In genomic region chr13:39016789-39017188, GRCh38 we compare ENCODE assay signal across 8 cellular contexts. TPM values are rescaled to one million over a fixed set of nuclear protein-coding genes. Genes with fewer than 3 reads are reported as not detected.
DNase-seq lines count a peak whose midpoint lies in the region; ATAC-seq and TF ChIP-seq lines count a peak whose summit lies in the region.

No MANE protein-coding gene starts in this region.

- ATAC-seq in activated T-cell treated with anti-CD3 and anti-CD28 coated beads, Interleukin-2, amount 50 U/mL, for 72 hours (replicated peaks in 1 of 2) = peak; percentile 58 to 72
- ATAC-seq in GM21526 (IDR thresholded peaks at IDR 0.05; ENCODE audit: low FRiP score, unreplicated experiment) (peak; percentile 74), HG03521 (IDR thresholded peaks at IDR 0.05; ENCODE audit: unreplicated experiment) (peak; percentile 74), sciatic nerve (peak; percentile 67)

- H3K36me3 Mint-ChIP-seq in activated T-cell treated with anti-CD3 and anti-CD28 coated beads, Interleukin-2, amount 50 U/mL, for 72 hours (ENCODE audit: insufficient read depth in 2 of 2) = peaks cover 21 to 34% of the 10 kb centered on the region in 2 donors
- H3K36me3 Mint-ChIP-seq in T-helper 1 cell treated with Interleukin-12 subunit alpha and Interleukin-12 subunit beta and Interleukin-4 antibody, amounts not matched to agents 30 μg/mL and 1 μg/mL, for 36 hours (ENCODE audit: low read depth) = peaks cover 50% of the 10 kb centered on the region

- intact Hi-C loops in sciatic nerve (cut with DNase I) = no loop called here

- no peaks in the 10 kb centered on the region for H3K27me3 Mint-ChIP-seq in activated T-cell treated with anti-CD3 and anti-CD28 coated beads, Interleukin-2, amount 50 U/mL, for 72 hours (ENCODE audit: low read depth)
- no peaks in the 10 kb centered on the region for H3K27me3 Mint-ChIP-seq in T-helper 1 cell treated with Interleukin-12 subunit alpha and Interleukin-12 subunit beta and Interleukin-4 antibody, amounts not matched to agents 30 μg/mL and 1 μg/mL, for 36 hours (ENCODE audit: low read depth)

- H3K4me3 ChIP-seq in fibroblast of the aortic adventitia (ENCODE audit: low read depth, low read length) = no peak overlapping the region

- H3K27ac Mint-ChIP-seq in activated T-cell treated with anti-CD3 and anti-CD28 coated beads, Interleukin-2, amount 50 U/mL, for 72 hours = no peak overlapping the region
- H3K27ac Mint-ChIP-seq in T-helper 1 cell treated with Interleukin-12 subunit alpha and Interleukin-12 subunit beta and Interleukin-4 antibody, amounts not matched to agents 30 μg/mL and 1 μg/mL, for 36 hours = peak overlapping the region; percentile 46

- no peak overlapping the region for H3K4me3 Mint-ChIP-seq in activated T-cell treated with anti-CD3 and anti-CD28 coated beads, Interleukin-2, amount 50 U/mL, for 72 hours
- H3K4me3 Mint-ChIP-seq in T-helper 1 cell treated with Interleukin-12 subunit alpha and Interleukin-12 subunit beta and Interleukin-4 antibody, amounts not matched to agents 30 μg/mL and 1 μg/mL, for 36 hours = no peak overlapping the region

- no peaks in the 10 kb centered on the region for H3K9me3 Mint-ChIP-seq in activated T-cell treated with anti-CD3 and anti-CD28 coated beads, Interleukin-2, amount 50 U/mL, for 72 hours
- H3K9me3 Mint-ChIP-seq in T-helper 1 cell treated with Interleukin-12 subunit alpha and Interleukin-12 subunit beta and Interleukin-4 antibody, amounts not matched to agents 30 μg/mL and 1 μg/mL, for 36 hours = no peaks in the 10 kb centered on the region

- H3K4me1 Mint-ChIP-seq in activated T-cell treated with anti-CD3 and anti-CD28 coated beads, Interleukin-2, amount 50 U/mL, for 72 hours (ENCODE audit: low read depth) = no peaks in the 10 kb centered on the region
- H3K4me1 Mint-ChIP-seq in T-helper 1 cell treated with Interleukin-12 subunit alpha and Interleukin-12 subunit beta and Interleukin-4 antibody, amounts not matched to agents 30 μg/mL and 1 μg/mL, for 36 hours (ENCODE audit: low read depth) = peaks cover 18% of the 10 kb centered on the region

- peak; percentile 48 for TF ChIP-seq CTCF in fibroblast of the aortic adventitia (IDR thresholded peaks at IDR 0.05; ENCODE audit: insufficient read depth, low read length)

- peak in 1 of 2 donors; percentile 6 for DNase-seq in activated T-cell treated with anti-CD3 and anti-CD28 coated beads, Interleukin-2, amount 50 U/mL, for 72 hours
- DNase-seq in activated T-cell treated with anti-CD3 and anti-CD28 coated beads, Interleukin-2, amount 50 U/mL, for 48 hours = no peak
- DNase-seq in fibroblast of the aortic adventitia (ENCODE audit: low read depth) (peak; percentile 13), sciatic nerve (ENCODE audit: low spot score) (no peak), DMS79 treated with DMSO at 0.1 percent for 48 hours (lab: John Stamatoyannopoulos, UW) (no peak)

RNA-seq across cellular contexts. Expression of gene PROSER1, which starts 21.1 kb away (rescaled TPM):
- total RNA-seq in activated T-cell treated with anti-CD3 and anti-CD28 coated beads, Interleukin-2, amount 50 U/mL, for 72 hours = 100 to 1,000 TPM; 114 to 116 TPM
- total RNA-seq in fibroblast of the aortic adventitia (ENCODE audit: low replicate concordance) = 10.6 and 15.9 TPM in 2 replicates
- 19.3 TPM for total RNA-seq in sciatic nerve

RNA-seq across cellular contexts. Expression of gene NHLRC3, which starts 21.5 kb away (rescaled TPM):
- 10 to 100 TPM; 27.1 to 30.3 TPM for total RNA-seq in activated T-cell treated with anti-CD3 and anti-CD28 coated beads, Interleukin-2, amount 50 U/mL, for 72 hours
- total RNA-seq in fibroblast of the aortic adventitia (ENCODE audit: low replicate concordance) (21.2 and 50.0 TPM in 2 replicates), sciatic nerve (26.0 TPM)

RNA-seq across cellular contexts. Expression of gene STOML3, which starts 26.2 kb away (rescaled TPM):
- total RNA-seq in activated T-cell treated with anti-CD3 and anti-CD28 coated beads, Interleukin-2, amount 50 U/mL, for 72 hours = not detected
- not detected in 2 replicates for total RNA-seq in fibroblast of the aortic adventitia (ENCODE audit: low replicate concordance)
- not detected for total RNA-seq in sciatic nerve
